23 cellular contexts compared by ENCODE assay signal in genomic region chr20:48975955-48976354, GRCh38. TPM values are rescaled to one million over a fixed set of nuclear protein-coding genes. Genes with fewer than 3 reads are reported as not detected.
A peak's percentile ranks its signal among the peaks of the same experiment; 100 is the strongest.
DNase-seq lines count a peak whose midpoint lies in the region; ATAC-seq and TF ChIP-seq lines count a peak whose summit lies in the region.
"Had no signal": no experiment of that assay in that cellular context is flagged by ENCODE, and none has a peak within 500 bp of the region (broad histone marks: within the 10 kb centered on the region; RNA-seq: fewer than 3 reads in every experiment).

No MANE protein-coding gene starts in this region.

- no peaks in the 10 kb centered on the region for H3K27me3 ChIP-seq in prostate gland (replicated peaks; ENCODE audit: insufficient read depth)
- H3K27me3 ChIP-seq: cardiac muscle cell had no signal

- no peaks in the 10 kb centered on the region for H3K9me3 ChIP-seq in prostate gland

- peaks cover 38% of the 10 kb centered on the region for H3K36me3 Mint-ChIP-seq in activated T-helper 1 cell treated with anti-CD3 and anti-CD28 coated beads, Interleukin-12 subunit alpha, Interleukin-12 subunit beta, Interleukin-2, Interleukin-4 antibody, amounts not matched to agents 30 ng/mL and 10 ng/mL and 1 ng/mL, durations not matched to agents 14 hours and 24 hours and 36 hours (ENCODE audit: low read depth)
- no peaks in the 10 kb centered on the region for H3K36me3 Mint-ChIP-seq in glutamatergic neuron (ENCODE audit: unreplicated experiment)

- TF ChIP-seq CTCF in glutamatergic neuron (IDR thresholded peaks at IDR 0.05; ENCODE audit: partially characterized antibody, unreplicated experiment) (no peak), prostate gland (IDR thresholded peaks at IDR 0.05) (no peak)

- peak overlapping the region; percentile 59 for H3K27ac Mint-ChIP-seq in activated T-helper 1 cell treated with anti-CD3 and anti-CD28 coated beads, Interleukin-12 subunit alpha, Interleukin-12 subunit beta, Interleukin-2, Interleukin-4 antibody, amounts not matched to agents 30 ng/mL and 10 ng/mL and 1 ng/mL, durations not matched to agents 14 hours and 24 hours and 36 hours
- peak overlapping the region; percentile 81 for H3K27ac Mint-ChIP-seq in glutamatergic neuron (ENCODE audit: unreplicated experiment)
- H3K27ac Mint-ChIP-seq: activated CD4-positive, alpha-beta T cell treated with anti-CD3 and anti-CD28 coated beads, Interleukin-2, amount 10 ng/mL, durations not matched to agents 24 days and 14 days; activated naive CD4-positive, alpha-beta T cell treated with anti-CD3 and anti-CD28 coated beads, Interleukin-2, amount 10 ng/mL, durations not matched to agents 7 days and 5 days; immature natural killer cell had no signal

- DNase-seq in ELF-1 (ENCODE audit: low read depth, low spot score) (peak; percentile 5), glutamatergic neuron (peak; percentile 60), prostate gland (ENCODE audit: low spot score) (no peak), GOT3 (lab: John Stamatoyannopoulos, UW) (no peak), SKM-1 treated with dmso at 0.1 percent for 144 hours (lab: John Stamatoyannopoulos, UW; ENCODE audit: unreplicated experiment) (no peak), H4 (ENCODE audit: low spot score) (no peak)
- DNase-seq in activated T-helper 1 cell treated with anti-CD3 and anti-CD28 coated beads, Interleukin-12 subunit alpha, Interleukin-12 subunit beta, Interleukin-2, Interleukin-4 antibody, amounts not matched to agents 30 ng/mL and 10 ng/mL and 1 ng/mL, durations not matched to agents 14 hours and 24 hours and 36 hours (ENCODE audit: low spot score): no peak
- DNase-seq: activated CD4-positive, alpha-beta T cell treated with anti-CD3 and anti-CD28 coated beads, Interleukin-2, amount 10 ng/mL, durations not matched to agents 24 days and 14 days; activated naive CD4-positive, alpha-beta T cell treated with anti-CD3 and anti-CD28 coated beads, Interleukin-2, amount 10 ng/mL, durations not matched to agents 7 days and 5 days; activated T-cell treated with anti-CD3 and anti-CD28 coated beads, Interleukin-2, amount 50 U/mL, for 4 hours; anterior cingulate cortex; cortex of kidney; DMS79 treated with DMSO at 0.1 percent for 48 hours; H7; immature natural killer cell; Karpas-422; NCI-H187; NCI-H774; stimulated activated CD4-positive, alpha-beta T cell treated with anti-CD3 and anti-CD28 coated beads, Interleukin-1b, Interleukin-23, amount 100 ng/mL, for 48 hours; WERI-Rb-1 had no signal

- no peaks in the 10 kb centered on the region for H3K27me3 Mint-ChIP-seq in activated T-helper 1 cell treated with anti-CD3 and anti-CD28 coated beads, Interleukin-12 subunit alpha, Interleukin-12 subunit beta, Interleukin-2, Interleukin-4 antibody, amounts not matched to agents 30 ng/mL and 10 ng/mL and 1 ng/mL, durations not matched to agents 14 hours and 24 hours and 36 hours (ENCODE audit: insufficient read depth)
- H3K27me3 Mint-ChIP-seq in glutamatergic neuron (ENCODE audit: unreplicated experiment): peaks cover 3% of the 10 kb centered on the region
- H3K27me3 Mint-ChIP-seq: activated CD4-positive, alpha-beta T cell treated with anti-CD3 and anti-CD28 coated beads, Interleukin-2, amount 10 ng/mL, durations not matched to agents 24 days and 14 days; activated naive CD4-positive, alpha-beta T cell treated with anti-CD3 and anti-CD28 coated beads, Interleukin-2, amount 10 ng/mL, durations not matched to agents 7 days and 5 days had no signal

- intact Hi-C loops in activated T-helper 1 cell treated with anti-CD3 and anti-CD28 coated beads, Interleukin-12 subunit alpha, Interleukin-12 subunit beta, Interleukin-2, Interleukin-4 antibody, amounts not matched to agents 30 ng/mL and 10 ng/mL and 1 ng/mL, durations not matched to agents 14 hours and 24 hours and 36 hours (cut with micrococcal nuclease): no loop called here
- intact Hi-C loops in prostate gland (cut with DNase I): no loop called here

- H3K9me3 Mint-ChIP-seq in activated T-helper 1 cell treated with anti-CD3 and anti-CD28 coated beads, Interleukin-12 subunit alpha, Interleukin-12 subunit beta, Interleukin-2, Interleukin-4 antibody, amounts not matched to agents 30 ng/mL and 10 ng/mL and 1 ng/mL, durations not matched to agents 14 hours and 24 hours and 36 hours: no peaks in the 10 kb centered on the region
- H3K9me3 Mint-ChIP-seq in glutamatergic neuron (ENCODE audit: unreplicated experiment): no peaks in the 10 kb centered on the region
- H3K9me3 Mint-ChIP-seq: activated CD4-positive, alpha-beta T cell treated with anti-CD3 and anti-CD28 coated beads, Interleukin-2, amount 10 ng/mL, durations not matched to agents 24 days and 14 days; activated naive CD4-positive, alpha-beta T cell treated with anti-CD3 and anti-CD28 coated beads, Interleukin-2, amount 10 ng/mL, durations not matched to agents 7 days and 5 days; activated T-cell treated with anti-CD3 and anti-CD28 coated beads, Interleukin-2, amount 50 U/mL, for 4 hours; immature natural killer cell had no signal

- 61% methylated on average over 9 of the region's 9 CpGs for WGBS in prostate gland

- no peak for TF ChIP-seq POLR2A in prostate gland (IDR thresholded peaks at IDR 0.05)

- H3K4me3 Mint-ChIP-seq in activated T-helper 1 cell treated with anti-CD3 and anti-CD28 coated beads, Interleukin-12 subunit alpha, Interleukin-12 subunit beta, Interleukin-2, Interleukin-4 antibody, amounts not matched to agents 30 ng/mL and 10 ng/mL and 1 ng/mL, durations not matched to agents 14 hours and 24 hours and 36 hours: no peak overlapping the region
- H3K4me3 Mint-ChIP-seq in glutamatergic neuron (ENCODE audit: unreplicated experiment): peak overlapping the region; percentile 66
- H3K4me3 Mint-ChIP-seq: activated CD4-positive, alpha-beta T cell treated with anti-CD3 and anti-CD28 coated beads, Interleukin-2, amount 10 ng/mL, durations not matched to agents 24 days and 14 days; activated naive CD4-positive, alpha-beta T cell treated with anti-CD3 and anti-CD28 coated beads, Interleukin-2, amount 10 ng/mL, durations not matched to agents 7 days and 5 days; activated T-cell treated with anti-CD3 and anti-CD28 coated beads, Interleukin-2, amount 50 U/mL, for 4 hours; immature natural killer cell had no signal

- ATAC-seq in HG03097 (IDR thresholded peaks at IDR 0.05; ENCODE audit: low FRiP score, unreplicated experiment): no peak
- ATAC-seq: activated T-cell treated with anti-CD3 and anti-CD28 coated beads, Interleukin-2, amount 50 U/mL, for 4 hours had no signal

- H3K27ac ChIP-seq in prostate gland: peak overlapping the region; percentile 19 to 40
- H3K27ac ChIP-seq: cardiac muscle cell, skin epidermis, WERI-Rb-1 had no signal

- H3K4me1 ChIP-seq in prostate gland (replicated peaks): no peaks in the 10 kb centered on the region

- H3K4me3 ChIP-seq in prostate gland: no peak overlapping the region
- H3K4me3 ChIP-seq: cardiac muscle cell, skin epidermis had no signal

- peaks cover 0 to 7% of the 10 kb centered on the region in 2 donors for H3K36me3 ChIP-seq in prostate gland

- H3K4me1 Mint-ChIP-seq in activated T-helper 1 cell treated with anti-CD3 and anti-CD28 coated beads, Interleukin-12 subunit alpha, Interleukin-12 subunit beta, Interleukin-2, Interleukin-4 antibody, amounts not matched to agents 30 ng/mL and 10 ng/mL and 1 ng/mL, durations not matched to agents 14 hours and 24 hours and 36 hours (ENCODE audit: low read depth): no peaks in the 10 kb centered on the region
- peaks cover 18% of the 10 kb centered on the region for H3K4me1 Mint-ChIP-seq in glutamatergic neuron (ENCODE audit: low read depth, unreplicated experiment)
- H3K4me1 Mint-ChIP-seq: activated naive CD4-positive, alpha-beta T cell treated with anti-CD3 and anti-CD28 coated beads, Interleukin-2, amount 10 ng/mL, durations not matched to agents 7 days and 5 days; immature natural killer cell had no signal

RNA-seq across cellular contexts. Expression of gene ARFGEF2, which starts 54.4 kb away (rescaled TPM):
- 28.3 and 30.1 TPM in 2 replicates for total RNA-seq in activated T-helper 1 cell treated with anti-CD3 and anti-CD28 coated beads, Interleukin-12 subunit alpha, Interleukin-12 subunit beta, Interleukin-2, Interleukin-4 antibody, amounts not matched to agents 30 ng/mL and 10 ng/mL and 1 ng/mL, durations not matched to agents 14 hours and 24 hours and 36 hours
- 30.2 TPM for total RNA-seq in glutamatergic neuron (ENCODE audit: unreplicated experiment)
- total RNA-seq in prostate gland: 10 to 100 TPM; 36.3 to 51.6 TPM
- 11.2 and 13.8 TPM in 2 replicates for total RNA-seq in H4 (2014; rRNA removed; shearing (Covaris generic))

Comparison
In these comparisons a context has a peak if more than half of its experiments do, and no peak if none do; other contexts are left out.
1. DNase-seq: peak in ELF-1 (single experiment) and glutamatergic neuron (single experiment); none in activated T-helper 1 cell treated with anti-CD3 and anti-CD28 coated beads, Interleukin-12 subunit alpha, Interleukin-12 subunit beta, Interleukin-2, Interleukin-4 antibody, amounts not matched to agents 30 ng/mL and 10 ng/mL and 1 ng/mL, durations not matched to agents 14 hours and 24 hours and 36 hours (single experiment), prostate gland (single experiment), GOT3 (single experiment), SKM-1 treated with dmso at 0.1 percent for 144 hours (single experiment) and H4 (single experiment).